ENCODE assay signal across 8 cellular contexts in genomic region chr12:55996715-55997534, GRCh38. TPM values are rescaled to one million over a fixed set of nuclear protein-coding genes. Genes with fewer than 3 reads are reported as not detected.
A peak's percentile ranks its signal among the peaks of the same experiment; 100 is the strongest.
DNase-seq lines count a peak whose midpoint lies in the region; ATAC-seq and TF ChIP-seq lines count a peak whose summit lies in the region.

SUOX (plus strand) TSS chr12:55997276; CDS start chr12:56002222, 4,946 bp downstream.

- H3K36me3 Mint-ChIP-seq in activated T-helper 17 cell treated with anti-CD3 and anti-CD28 coated beads, Interleukin-2, amount 50 U/mL, for 72 hours (ENCODE audit: low read depth) = peaks cover 38% of the 10 kb centered on the region
- peaks cover 8% of the 10 kb centered on the region for H3K36me3 Mint-ChIP-seq in natural killer cell

- peak; percentile 87 for DNase-seq in DMS153 (lab: John Stamatoyannopoulos, UW)
- DNase-seq in NCI-H510A treated with DMSO at 0.1 percent for 48 hours (lab: John Stamatoyannopoulos, UW) = peak; percentile 93
- DNase-seq in foreskin melanocyte = peak; percentile 93
- peak; percentile 57 for DNase-seq in natural killer cell
- peak; percentile 98 for DNase-seq in aorta

- H3K9me3 Mint-ChIP-seq in activated T-helper 17 cell treated with anti-CD3 and anti-CD28 coated beads, Interleukin-2, amount 50 U/mL, for 72 hours = no peaks in the 10 kb centered on the region
- no peaks in the 10 kb centered on the region for H3K9me3 Mint-ChIP-seq in natural killer cell

- no peak within 1 kb of the TSS for H3K27ac Mint-ChIP-seq in activated T-helper 17 cell treated with anti-CD3 and anti-CD28 coated beads, Interleukin-2, amount 50 U/mL, for 72 hours
- H3K27ac Mint-ChIP-seq in natural killer cell = peak within 1 kb of the TSS; percentile 65 to 84

- peaks cover 6% of the 10 kb centered on the region for H3K4me1 Mint-ChIP-seq in activated T-helper 17 cell treated with anti-CD3 and anti-CD28 coated beads, Interleukin-2, amount 50 U/mL, for 72 hours
- peaks cover 14 to 20% of the 10 kb centered on the region in 2 donors for H3K4me1 Mint-ChIP-seq in natural killer cell

- intact Hi-C loops in natural killer cell (cut with micrococcal nuclease) = loop anchor here (1.0 to 2.0 kb wide), 3 partner anchors 32 to 107 kb away; partner anchors contain the start of genes PA2G4 and RPS26
- intact Hi-C loops in aorta (cut with DNase I) = loop anchor here (5.0 kb wide), 2 partner anchors 35 to 45 kb away; partner anchors contain the start of gene RPS26 (in 1 of the 2)

- H3K27me3 ChIP-seq in aorta (ENCODE audit: control insufficient read depth in 1 of 2, insufficient read depth in 2 of 2, low read length in 1 of 2) = no peaks in the 10 kb centered on the region

- peak within 1 kb of the TSS in 1 of 2 donors; percentile 65 for H3K27ac ChIP-seq in aorta (ENCODE audit: low read depth in 1 of 2, low read length in 2 of 2)

- no peak for TF ChIP-seq CTCF in natural killer cell (IDR thresholded peaks at IDR 0.05)

- 1% methylated on average over 27 of the region's 27 CpGs for WGBS in aorta, 2 donors

- peak within 1 kb of the TSS; percentile 62 for H3K4me3 Mint-ChIP-seq in activated T-helper 17 cell treated with anti-CD3 and anti-CD28 coated beads, Interleukin-2, amount 50 U/mL, for 72 hours
- peak within 1 kb of the TSS; percentile 89 for H3K4me3 Mint-ChIP-seq in natural killer cell

- ATAC-seq in GM19397 (IDR thresholded peaks at IDR 0.05; ENCODE audit: unreplicated experiment) = peak; percentile 98
- peak; percentile 98 for ATAC-seq in HG03457 (IDR thresholded peaks at IDR 0.05; ENCODE audit: unreplicated experiment)
- ATAC-seq in activated T-helper 17 cell treated with anti-CD3 and anti-CD28 coated beads, Interleukin-2, amount 50 U/mL, for 72 hours (replicated peaks) = peak; percentile 88
- ATAC-seq in natural killer cell = peak; percentile 93
- peak; percentile 99 for ATAC-seq in aorta (ENCODE audit: low FRiP score)

- no peaks in the 10 kb centered on the region for H3K4me1 ChIP-seq in aorta (ENCODE audit: control insufficient read depth in 1 of 2, insufficient read depth in 2 of 2, low read length in 2 of 2)

- no peaks in the 10 kb centered on the region for H3K27me3 Mint-ChIP-seq in activated T-helper 17 cell treated with anti-CD3 and anti-CD28 coated beads, Interleukin-2, amount 50 U/mL, for 72 hours
- no peaks in the 10 kb centered on the region for H3K27me3 Mint-ChIP-seq in natural killer cell (ENCODE audit: low read depth in 2 of 2)

- peaks cover 0 to 3% of the 10 kb centered on the region in 2 donors for H3K36me3 ChIP-seq in aorta (ENCODE audit: control insufficient read depth in 1 of 2, insufficient read depth in 2 of 2, low read length in 1 of 2)

- H3K4me3 ChIP-seq in aorta (ENCODE audit: low read length in 2 of 2) = peak within 1 kb of the TSS; percentile 47 to 85

- no peaks in the 10 kb centered on the region for H3K9me3 ChIP-seq in aorta (ENCODE audit: control insufficient read depth, low read length)

RNA-seq across cellular contexts. Expression of gene SUOX, which starts in this region (rescaled TPM):
- 1 to 10 TPM; 3.4 to 3.5 TPM for total RNA-seq in activated T-helper 17 cell treated with anti-CD3 and anti-CD28 coated beads, Interleukin-2, amount 50 U/mL, for 72 hours
- total RNA-seq in natural killer cell (10 to 100 TPM; 11.0 to 15.9 (median 14.6) TPM), aorta (10 to 100 TPM; 17.7 to 18.3 TPM)
- 10 to 100 TPM in 1 of 2 donors, 1 to 10 TPM in 1; 6.4 to 17.6 TPM for polyA plus RNA-seq in aorta
